ENCODE assay signal across 19 cellular contexts in genomic region chr9:91564081-91564670, GRCh38.
DNase-seq lines count a peak whose midpoint lies in the region; ATAC-seq, FAIRE-seq and TF ChIP-seq lines count a peak whose summit lies in the region.
"Had no signal": no experiment of that assay in that cellular context is flagged by ENCODE, and none has a peak within 500 bp of the region (broad histone marks: within the 10 kb centered on the region; RNA-seq: fewer than 3 reads in every experiment).

No MANE protein-coding gene starts in this region.

- no peaks in the 10 kb centered on the region; the same call in 1 of the 2 replicates for H3K23me2 ChIP-seq in H1 (ENCODE audit: low read depth, low read length)

- H4K8ac ChIP-seq in H1 (ENCODE audit: extremely low read depth, insufficient read depth, low read length), result no peak overlapping the region
- H4K8ac ChIP-seq in mesenchymal stem cell (ENCODE audit: low read length), result no peak overlapping the region

- H3K4me1 Mint-ChIP-seq in GM23338 (peaks cover 30% of the 10 kb centered on the region), neural progenitor cell (no peaks in the 10 kb centered on the region)
- H3K4me1 Mint-ChIP-seq: CD4-positive, alpha-beta memory T cell had no signal

- H2AK5ac ChIP-seq in H1 (ENCODE audit: low read depth, low read length) (no peak overlapping the region), mesenchymal stem cell (ENCODE audit: low read length, severe bottlenecking) (no peak overlapping the region)

- TF ChIP-seq POLR2A in H1 (IDR thresholded peaks at IDR 0.05; ENCODE audit: control extremely low read depth in 1 of 2, low read depth in 2 of 2, low read length in 2 of 2), result no peak

- H2BK12ac ChIP-seq in H1 (ENCODE audit: low read depth, low read length) (no peak overlapping the region), mesenchymal stem cell (ENCODE audit: low read length in 2 of 2) (no peak overlapping the region)

- H4K91ac ChIP-seq in H1 (replicated peaks; ENCODE audit: insufficient read length, low read length), result no peak overlapping the region
- no peak overlapping the region for H4K91ac ChIP-seq in mesenchymal stem cell (ENCODE audit: low read length)

- no peak for FAIRE-seq in H1 (lab: Jason Lieb, UNC)
- FAIRE-seq: A549, GM12891, GM19239, H54 had no signal

- H3F3A ChIP-seq in GM23338 (replicated peaks; ENCODE audit: low read depth) (no peaks in the 10 kb centered on the region), neural progenitor cell (ENCODE audit: low read depth) (no peaks in the 10 kb centered on the region)

- no peaks in the 10 kb centered on the region for H3K36me3 ChIP-seq in GM23338 (ENCODE audit: insufficient read depth)
- no peaks in the 10 kb centered on the region for H3K36me3 ChIP-seq in HUES64 (ENCODE audit: insufficient read depth, low read length)
- no peaks in the 10 kb centered on the region for H3K36me3 ChIP-seq in H1 (ENCODE audit: control insufficient read depth in 2 of 4, insufficient read depth in 4 of 4, low read length in 3 of 4)
- H3K36me3 ChIP-seq in neural progenitor cell, result no peaks in the 10 kb centered on the region
- no peaks in the 10 kb centered on the region for H3K36me3 ChIP-seq in mesenchymal stem cell (ENCODE audit: control insufficient read depth in 1 of 2, insufficient read depth in 2 of 2, low read depth in 1 of 2, low read length in 2 of 2)

- peak overlapping the region; percentile 65; the same call in 1 of the 2 replicates for H3K4me2 ChIP-seq in GM23338
- 0 out of 4 replicates have a peak overlapping the region, but pooled peaks of 1 of the 2 experiments have one; percentile 6 for H3K4me2 ChIP-seq in H1 (ENCODE audit: insufficient read depth in 1 of 2, low read depth in 2 of 2, low read length in 2 of 2)
- no peak overlapping the region for H3K4me2 ChIP-seq in neural progenitor cell
- H3K4me2 ChIP-seq in mesenchymal stem cell (ENCODE audit: low read length, poor library complexity, severe bottlenecking), result no peak overlapping the region
- H3K4me2 ChIP-seq: A549 had no signal

- CTCF ChIA-PET in H1 (lab: Charles Lee; ENCODE audit: partially characterized antibody), result no interaction called here

- peaks cover 6% of the 10 kb centered on the region; the same call in 2 of the 3 replicates for H3K9me3 Mint-ChIP-seq in GM23338
- no peaks in the 10 kb centered on the region for H3K9me3 Mint-ChIP-seq in neural progenitor cell

- H3K4me1 ChIP-seq in GM23338 (ENCODE audit: insufficient read depth), result peaks cover 33% of the 10 kb centered on the region
- H3K4me1 ChIP-seq in HUES64 (ENCODE audit: insufficient read depth, low read length), result peaks cover 21% of the 10 kb centered on the region
- peaks cover 0 to 4% (median 2%) of the 10 kb centered on the region in 4 experiments; a peak in 5 of 7 replicates for H3K4me1 ChIP-seq in H1 (replicated peaks in 1 of 4; ENCODE audit: control insufficient read depth in 3 of 4, insufficient read depth in 4 of 4, low read length in 3 of 4)
- H3K4me1 ChIP-seq in neural progenitor cell, result peaks cover 7% of the 10 kb centered on the region
- no peaks in the 10 kb centered on the region for H3K4me1 ChIP-seq in mesenchymal stem cell (ENCODE audit: control insufficient read depth, insufficient read depth, low read depth, low read length)
- H3K4me1 ChIP-seq: A549 had no signal

- H3K4me3 Mint-ChIP-seq in GM23338 (no peak overlapping the region; the same call in 2 of the 3 replicates), neural progenitor cell (no peak overlapping the region)
- H3K4me3 Mint-ChIP-seq: CD4-positive, alpha-beta memory T cell had no signal

- POLR2A ChIA-PET in H1 (lab: Charles Lee; ENCODE audit: partially characterized antibody), result no interaction called here

- H3K56ac ChIP-seq in H1 (replicated peaks; ENCODE audit: insufficient read length, low read depth, low read length), result no peak overlapping the region

- no peaks in the 10 kb centered on the region for H3K36me3 Mint-ChIP-seq in GM23338 (ENCODE audit: low read depth)
- no peaks in the 10 kb centered on the region for H3K36me3 Mint-ChIP-seq in neural progenitor cell
- H3K36me3 Mint-ChIP-seq: CD4-positive, alpha-beta memory T cell had no signal

- H3K9ac ChIP-seq in HUES64 (ENCODE audit: low read depth, low read length), result no peak overlapping the region
- no peak overlapping the region for H3K9ac ChIP-seq in H1 (replicated peaks in 1 of 4; ENCODE audit: extremely low read depth in 1 of 4, low read depth in 3 of 4, low read length in 3 of 4)
- no peak overlapping the region for H3K9ac ChIP-seq in neural progenitor cell
- no peak overlapping the region for H3K9ac ChIP-seq in mesenchymal stem cell (ENCODE audit: low read length)

- no peak overlapping the region for H2BK15ac ChIP-seq in H1 (ENCODE audit: low read length)
- H2BK15ac ChIP-seq in mesenchymal stem cell (ENCODE audit: low read depth, poor library complexity, severe bottlenecking), result no peak overlapping the region

- H3K9me3 ChIP-seq in HUES64 (ENCODE audit: insufficient read depth, low read depth, low read length) (peaks cover 15% of the 10 kb centered on the region), H1 (ENCODE audit: insufficient read depth in 2 of 2, low read depth in 1 of 2, low read length in 1 of 2) (no peaks in the 10 kb centered on the region), neural progenitor cell (ENCODE audit: low read depth) (no peaks in the 10 kb centered on the region), mesenchymal stem cell (ENCODE audit: control insufficient read depth, low read length) (peaks cover 7% of the 10 kb centered on the region)
- H3K9me3 ChIP-seq: A549 had no signal

- WGBS in HUES64, result 70% methylated on average over 3 of the region's 3 CpGs
- 39% methylated on average over 3 of the region's 3 CpGs; no CpG with 5 or more reads in 1 of the 2 experiments for WGBS in H1 (ENCODE audit: extremely low coverage in 1 of 2, insufficient coverage in 1 of 2, insufficient read length in 1 of 2, insufficient replicate concordance in 2 of 2, low coverage in 1 of 2, low lambda C conversion rate in 2 of 2, missing lambda C conversion rate in 1 of 2), 2 experiments
- WGBS in mesenchymal stem cell, result 78% methylated on average over 3 of the region's 3 CpGs

- no peaks in the 10 kb centered on the region for H4K20me1 ChIP-seq in GM23338 (replicated peaks; ENCODE audit: insufficient read depth)
- no peaks in the 10 kb centered on the region for H4K20me1 ChIP-seq in H1 (replicated peaks in 1 of 2; ENCODE audit: control insufficient read depth in 1 of 2, insufficient read depth in 2 of 2, low read length in 2 of 2)
- no peaks in the 10 kb centered on the region for H4K20me1 ChIP-seq in neural progenitor cell (ENCODE audit: low read depth)

- H3K79me1 ChIP-seq in H1 (ENCODE audit: low read depth, low read length) (no peaks in the 10 kb centered on the region), mesenchymal stem cell (replicated peaks; ENCODE audit: low read length, poor library complexity, severe bottlenecking) (no peaks in the 10 kb centered on the region)

- H3K27me3 Mint-ChIP-seq in GM23338 (ENCODE audit: insufficient read depth, low read depth, poor library complexity) (peaks cover 15% of the 10 kb centered on the region), neural progenitor cell (ENCODE audit: insufficient read depth, low read depth) (peaks cover 3% of the 10 kb centered on the region)

- H3K27ac Mint-ChIP-seq in GM23338 (no peak overlapping the region; the same call in 1 of the 2 replicates), neural progenitor cell (no peak overlapping the region)
- H3K27ac Mint-ChIP-seq: CD4-positive, alpha-beta memory T cell had no signal

- H3K14ac ChIP-seq in H1 (ENCODE audit: insufficient read length) (no peak overlapping the region), mesenchymal stem cell (ENCODE audit: low read length in 2 of 2) (no peak overlapping the region)

- TF ChIP-seq CTCF in GM23338 (conservative IDR thresholded peaks at IDR 0.05; ENCODE audit: low read depth in 2 of 2), result no peak
- no peak for TF ChIP-seq CTCF in H1 (IDR thresholded peaks at IDR 0.05; ENCODE audit: control extremely low read depth in 1 of 3, insufficient read depth in 1 of 3, low read depth in 1 of 3, low read length in 3 of 3)
- no peak for TF ChIP-seq CTCF in neural progenitor cell (IDR thresholded peaks at IDR 0.05)

- H2BK120ac ChIP-seq in H1 (replicated peaks; ENCODE audit: low read depth, low read length), result peak overlapping the region; percentile 19
- no peak overlapping the region for H2BK120ac ChIP-seq in mesenchymal stem cell (ENCODE audit: low read depth, low read length)

- no peak for TF ChIP-seq RAD21 in H1 (IDR thresholded peaks at IDR 0.05 in 1 of 2, conservative IDR thresholded peaks at IDR 0.05 in 1 of 2; ENCODE audit: low read depth in 2 of 2, low read length in 2 of 2)

- H2AFZ ChIP-seq in GM23338 (peak overlapping the region; percentile 0; the same call in 1 of the 2 replicates), H1 (ENCODE audit: low read length) (no peak overlapping the region), neural progenitor cell (replicated peaks) (peak overlapping the region; percentile 50), mesenchymal stem cell (ENCODE audit: low read depth, low read length) (no peak overlapping the region)

- no peak for TF ChIP-seq EP300 in H1 (IDR thresholded peaks at IDR 0.05; ENCODE audit: borderline replicate concordance in 1 of 2, low read depth in 2 of 2, low read length in 2 of 2)

- H2BK5ac ChIP-seq in H1 (ENCODE audit: low read depth, low read length) (peak overlapping the region; percentile 49; the same call in 1 of the 2 replicates), mesenchymal stem cell (ENCODE audit: low read depth, low read length, poor library complexity, severe bottlenecking) (no peak overlapping the region)

- H4K5ac ChIP-seq in H1 (ENCODE audit: insufficient read length, low read depth, low read length), result no peak overlapping the region

- H2BK20ac ChIP-seq in H1 (ENCODE audit: low read length), result no peak overlapping the region

- H3K23ac ChIP-seq in H1 (ENCODE audit: insufficient read length) (no peak overlapping the region), mesenchymal stem cell (ENCODE audit: low read length in 2 of 2) (no peak overlapping the region)

- H3K79me2 ChIP-seq in GM23338 (replicated peaks; ENCODE audit: insufficient read depth) (no peaks in the 10 kb centered on the region), H1 (ENCODE audit: control insufficient read depth in 1 of 2, insufficient read depth in 2 of 2, low read length in 2 of 2) (no peaks in the 10 kb centered on the region), neural progenitor cell (ENCODE audit: low read depth) (no peaks in the 10 kb centered on the region)

- H3K27ac ChIP-seq in GM23338 (ENCODE audit: low read depth), result 0 out of 2 replicates have a peak overlapping the region, but pooled peaks have one; percentile 8
- H3K27ac ChIP-seq in HUES64 (ENCODE audit: low read depth, low read length), result peak overlapping the region; percentile 74; the same call in 1 of the 2 replicates
- no peak overlapping the region for H3K27ac ChIP-seq in H1 (ENCODE audit: low read depth, low read length)
- H3K27ac ChIP-seq in neural progenitor cell, result no peak overlapping the region
- H3K27ac ChIP-seq in mesenchymal stem cell (ENCODE audit: low read length, poor library complexity, severe bottlenecking), result no peak overlapping the region
- H3K27ac ChIP-seq: 22Rv1, A549, C4-2B had no signal

- ATAC-seq in GM23338, result peak; percentile 27; the same call in 2 of the 3 replicates
- ATAC-seq: A549 had no signal

- H3K4ac ChIP-seq in H1 (replicated peaks; ENCODE audit: insufficient read length, low read depth, low read length), result no peak overlapping the region
- no peak overlapping the region for H3K4ac ChIP-seq in mesenchymal stem cell (ENCODE audit: low read depth in 1 of 2, low read length in 2 of 2)

- H3K18ac ChIP-seq in H1 (ENCODE audit: extremely low read depth, low read length) (no peak overlapping the region), mesenchymal stem cell (ENCODE audit: low read depth in 1 of 2, low read length in 2 of 2) (no peak overlapping the region)

- peak overlapping the region; percentile 1; the same call in 1 of the 2 replicates for H3K4me3 ChIP-seq in GM23338
- H3K4me3 ChIP-seq in HUES64 (ENCODE audit: low read length), result no peak overlapping the region
- no peak overlapping the region for H3K4me3 ChIP-seq in H1 (ENCODE audit: extremely low read depth in 1 of 4, insufficient read depth in 2 of 4, low read depth in 3 of 4, low read length in 4 of 4)
- no peak overlapping the region for H3K4me3 ChIP-seq in neural progenitor cell
- H3K4me3 ChIP-seq in mesenchymal stem cell (ENCODE audit: insufficient read depth in 1 of 2, low read depth in 1 of 2, low read length in 2 of 2), result no peak overlapping the region
- H3K4me3 ChIP-seq: A549 had no signal

- DNase-seq in GM23338 (ENCODE audit: low spot score), result no peak
- no peak for DNase-seq in H1 (ENCODE audit: low read depth in 1 of 2, low spot score in 2 of 2)
- DNase-seq in neural progenitor cell (ENCODE audit: low spot score), result no peak
- no peak for DNase-seq in mesenchymal stem cell
- no peak for DNase-seq in ecto neural progenitor cell (ENCODE audit: low spot score)
- no peak for DNase-seq in activated effector memory CD4-positive, alpha-beta T cell treated with anti-CD3 and anti-CD28 coated beads, Interleukin-2, amount 50 U/mL, for 16 hours
- DNase-seq: AML-193; CD4-positive, alpha-beta memory T cell; DMS 273 treated with DMSO at 0.1 percent for 48 hours; DMS53; DND-41; EL had no signal

- H3K27me3 ChIP-seq in GM23338 (ENCODE audit: insufficient read depth) (no peaks in the 10 kb centered on the region), HUES64 (ENCODE audit: insufficient read depth, low read length) (no peaks in the 10 kb centered on the region), H1 (replicated peaks in 1 of 4; ENCODE audit: control insufficient read depth in 3 of 4, extremely low read depth in 1 of 4, insufficient read depth in 3 of 4, low read length in 3 of 4) (no peaks in the 10 kb centered on the region), neural progenitor cell (no peaks in the 10 kb centered on the region), mesenchymal stem cell (ENCODE audit: control insufficient read depth in 1 of 2, insufficient read depth in 1 of 2, low read length in 2 of 2) (peaks cover 0 to 4% of the 10 kb centered on the region in 2 experiments)

- H3K9me2 ChIP-seq in GM23338 (ENCODE audit: insufficient read depth), result peaks cover 4% of the 10 kb centered on the region; the same call in 1 of the 2 replicates

Comparison
In these comparisons a context has a peak if more than half of its experiments do, and no peak if none do; other contexts are left out.
1. H2AFZ ChIP-seq: peak in GM23338 (single experiment) and neural progenitor cell (single experiment); none in H1 (single experiment) and mesenchymal stem cell (single experiment).
2. H3K27ac ChIP-seq: peak in GM23338 (single experiment) and HUES64 (single experiment); none in H1 (single experiment), neural progenitor cell (single experiment) and mesenchymal stem cell (single experiment).